25 cellular contexts compared by ENCODE assay signal in genomic region chr12:24049101-24049500, GRCh38.
"Had no signal": no experiment of that assay in that cellular context is flagged by ENCODE, and none has a peak within 500 bp of the region (broad histone marks: within the 10 kb centered on the region; RNA-seq: fewer than 3 reads in every experiment).

No MANE protein-coding gene starts in this region.

- H3K36me3 ChIP-seq: brain microvascular endothelial cell, cardiac muscle cell had no signal

- H3K27ac ChIP-seq: brain microvascular endothelial cell, cardiac muscle cell, SK-N-MC had no signal

- H3K4me3 ChIP-seq: cardiac muscle cell, SK-N-MC had no signal

- DNase-seq: activated B cell treated with CpG ODN at 0.5 μM for 24 hours; activated CD4-positive, alpha-beta T cell treated with anti-CD3 and anti-CD28 coated beads for 1 hour; activated CD4-positive, alpha-beta T cell treated with anti-CD3 and anti-CD28 coated beads, Interleukin-2, amount 10 ng/mL, durations not matched to agents 24 days and 14 days; activated CD4-positive, alpha-beta T cell treated with anti-CD3 and anti-CD28 coated beads, Interleukin-2, amount 50 U/mL, for 48 hours; activated CD8-positive, alpha-beta memory T cell treated with anti-CD3 and anti-CD28 coated beads for 24 hours; activated effector memory CD4-positive, alpha-beta T cell treated with anti-CD3 and anti-CD28 coated beads, Interleukin-2, amount 50 U/mL, for 16 hours; activated naive CD4-positive, alpha-beta T cell treated with anti-CD3 and anti-CD28 coated beads for 36 hours; activated T-cell treated with anti-CD3 and anti-CD28 coated beads, Interleukin-2, amount 50 U/mL, for 4 hours; amygdala; brain microvascular endothelial cell; NCI-H1092; NCI-H1417; NCI-H1930; NCI-H2227 treated with DMSO at 0.1 percent for 48 hours; NCI-H526; NCI-H774; RPMI8226; T-cell; T-helper 2 cell; T1000 had no signal

- FAIRE-seq: TTC549 had no signal

- ATAC-seq: activated T-cell treated with anti-CD3 and anti-CD28 coated beads, Interleukin-2, amount 50 U/mL, for 4 hours; Panc1; Right ventricle myocardium inferior; T-cell had no signal

- H3K27me3 ChIP-seq: brain microvascular endothelial cell, cardiac muscle cell had no signal
